1 cellular context compared by ENCODE assay signal in genomic region chr6:30883743-30884520, GRCh38.
TF ChIP-seq lines count a peak whose summit lies in the region.

Gene DDR1, plus strand, starts transcription at chr6:30884519. Its CDS starts 4,211 bp downstream, at chr6:30888730.

TF ChIP-seq in HEK293, 187 proteins besides CTCF, POLR2A, EP300 and RAD21 (continued from another document and continues in another):
- TF ChIP-seq ZNF704 (tag by site-specific recombination; IDR thresholded peaks at IDR 0.05) (no peak), ZNF623 (tag by site-specific recombination; IDR thresholded peaks at IDR 0.05) (no peak), KLF16 (tag by site-specific recombination; IDR thresholded peaks at IDR 0.05) (no peak), RBAK (tag by site-specific recombination; IDR thresholded peaks at IDR 0.05) (no peak), ZXDB (tag by site-specific recombination; IDR thresholded peaks at IDR 0.05) (no peak), ZBTB7A (tag by site-specific recombination; IDR thresholded peaks at IDR 0.05; ENCODE audit: low read depth) (no peak), ZNF561 (tag by site-specific recombination; IDR thresholded peaks at IDR 0.05; ENCODE audit: borderline replicate concordance) (no peak), EGR2 (tag by site-specific recombination; IDR thresholded peaks at IDR 0.05; ENCODE audit: low read depth) (peak; percentile 73), MEIS1 (CRISPR knock-in tag; IDR thresholded peaks at IDR 0.05; ENCODE audit: borderline replicate concordance) (no peak), SALL2 (tag by site-specific recombination; IDR thresholded peaks at IDR 0.05; ENCODE audit: borderline replicate concordance) (no peak), KLF9 (tag by site-specific recombination; IDR thresholded peaks at IDR 0.05; ENCODE audit: low read depth) (peak; percentile 46), ZNF157 (tag by site-specific recombination; IDR thresholded peaks at IDR 0.05) (no peak), ZNF175 (tag by site-specific recombination; IDR thresholded peaks at IDR 0.05) (no peak), ZNF311 (tag by site-specific recombination; IDR thresholded peaks at IDR 0.05; ENCODE audit: borderline replicate concordance) (no peak), ZNF16 (tag by site-specific recombination; IDR thresholded peaks at IDR 0.05; ENCODE audit: low read depth) (no peak), ZNF776 (tag by site-specific recombination; IDR thresholded peaks at IDR 0.05; ENCODE audit: borderline replicate concordance) (no peak), OVOL3 (tag by site-specific recombination; IDR thresholded peaks at IDR 0.05) (no peak), HOXC10 (CRISPR knock-in tag; IDR thresholded peaks at IDR 0.05) (no peak), SETDB1 (IDR thresholded peaks at IDR 0.05; ENCODE audit: insufficient read length, low read length) (no peak), ZNF701 (tag by site-specific recombination; IDR thresholded peaks at IDR 0.05) (no peak), KLF10 (tag by site-specific recombination; IDR thresholded peaks at IDR 0.05) (no peak), ZBTB20 (tag by site-specific recombination; IDR thresholded peaks at IDR 0.05) (no peak), MZF1 (tag by site-specific recombination; IDR thresholded peaks at IDR 0.05; ENCODE audit: borderline replicate concordance) (no peak), ZEB2 (tag by site-specific recombination; IDR thresholded peaks at IDR 0.05) (no peak), ZNF362 (tag by site-specific recombination; IDR thresholded peaks at IDR 0.05) (no peak), HOXA7 (CRISPR knock-in tag; IDR thresholded peaks at IDR 0.05; ENCODE audit: borderline replicate concordance) (no peak), ZBTB44 (tag by site-specific recombination; IDR thresholded peaks at IDR 0.05) (no peak), ZNF169 (tag by site-specific recombination; IDR thresholded peaks at IDR 0.05) (no peak), KLF7 (tag by site-specific recombination; IDR thresholded peaks at IDR 0.05; ENCODE audit: borderline replicate concordance) (no peak), TSHZ1 (tag by site-specific recombination; IDR thresholded peaks at IDR 0.05; ENCODE audit: borderline replicate concordance) (no peak), ZNF10 (tag by site-specific recombination; IDR thresholded peaks at IDR 0.05) (no peak), ZNF707 (tag by site-specific recombination; IDR thresholded peaks at IDR 0.05) (no peak), ZNF610 (tag by site-specific recombination; IDR thresholded peaks at IDR 0.05; ENCODE audit: borderline replicate concordance) (no peak), FEZF1 (tag by site-specific recombination; IDR thresholded peaks at IDR 0.05) (no peak), ZSCAN4 (tag by site-specific recombination; IDR thresholded peaks at IDR 0.05) (no peak), ZNF843 (tag by site-specific recombination; IDR thresholded peaks at IDR 0.05) (no peak)
- TF ChIP-seq, protein P1, sequence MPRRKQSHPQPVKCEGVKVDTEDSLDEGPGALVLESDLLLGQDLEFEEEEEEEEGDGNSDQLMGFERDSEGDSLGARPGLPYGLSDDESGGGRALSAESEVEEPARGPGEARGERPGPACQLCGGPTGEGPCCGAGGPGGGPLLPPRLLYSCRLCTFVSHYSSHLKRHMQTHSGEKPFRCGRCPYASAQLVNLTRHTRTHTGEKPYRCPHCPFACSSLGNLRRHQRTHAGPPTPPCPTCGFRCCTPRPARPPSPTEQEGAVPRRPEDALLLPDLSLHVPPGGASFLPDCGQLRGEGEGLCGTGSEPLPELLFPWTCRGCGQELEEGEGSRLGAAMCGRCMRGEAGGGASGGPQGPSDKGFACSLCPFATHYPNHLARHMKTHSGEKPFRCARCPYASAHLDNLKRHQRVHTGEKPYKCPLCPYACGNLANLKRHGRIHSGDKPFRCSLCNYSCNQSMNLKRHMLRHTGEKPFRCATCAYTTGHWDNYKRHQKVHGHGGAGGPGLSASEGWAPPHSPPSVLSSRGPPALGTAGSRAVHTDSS (tag by site-specific recombination; IDR thresholded peaks at IDR 0.05), result no peak
- TF ChIP-seq, protein P2, sequence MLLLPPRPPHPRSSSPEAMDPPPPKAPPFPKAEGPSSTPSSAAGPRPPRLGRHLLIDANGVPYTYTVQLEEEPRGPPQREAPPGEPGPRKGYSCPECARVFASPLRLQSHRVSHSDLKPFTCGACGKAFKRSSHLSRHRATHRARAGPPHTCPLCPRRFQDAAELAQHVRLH (tag by site-specific recombination; IDR thresholded peaks at IDR 0.05), result no peak
- TF ChIP-seq, protein P3, sequence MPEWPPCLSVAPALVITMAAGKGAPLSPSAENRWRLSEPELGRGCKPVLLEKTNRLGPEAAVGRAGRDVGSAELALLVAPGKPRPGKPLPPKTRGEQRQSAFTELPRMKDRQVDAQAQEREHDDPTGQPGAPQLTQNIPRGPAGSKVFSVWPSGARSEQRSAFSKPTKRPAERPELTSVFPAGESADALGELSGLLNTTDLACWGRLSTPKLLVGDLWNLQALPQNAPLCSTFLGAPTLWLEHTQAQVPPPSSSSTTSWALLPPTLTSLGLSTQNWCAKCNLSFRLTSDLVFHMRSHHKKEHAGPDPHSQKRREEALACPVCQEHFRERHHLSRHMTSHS (tag by site-specific recombination; IDR thresholded peaks at IDR 0.05), result no peak
- TF ChIP-seq, protein P4, sequence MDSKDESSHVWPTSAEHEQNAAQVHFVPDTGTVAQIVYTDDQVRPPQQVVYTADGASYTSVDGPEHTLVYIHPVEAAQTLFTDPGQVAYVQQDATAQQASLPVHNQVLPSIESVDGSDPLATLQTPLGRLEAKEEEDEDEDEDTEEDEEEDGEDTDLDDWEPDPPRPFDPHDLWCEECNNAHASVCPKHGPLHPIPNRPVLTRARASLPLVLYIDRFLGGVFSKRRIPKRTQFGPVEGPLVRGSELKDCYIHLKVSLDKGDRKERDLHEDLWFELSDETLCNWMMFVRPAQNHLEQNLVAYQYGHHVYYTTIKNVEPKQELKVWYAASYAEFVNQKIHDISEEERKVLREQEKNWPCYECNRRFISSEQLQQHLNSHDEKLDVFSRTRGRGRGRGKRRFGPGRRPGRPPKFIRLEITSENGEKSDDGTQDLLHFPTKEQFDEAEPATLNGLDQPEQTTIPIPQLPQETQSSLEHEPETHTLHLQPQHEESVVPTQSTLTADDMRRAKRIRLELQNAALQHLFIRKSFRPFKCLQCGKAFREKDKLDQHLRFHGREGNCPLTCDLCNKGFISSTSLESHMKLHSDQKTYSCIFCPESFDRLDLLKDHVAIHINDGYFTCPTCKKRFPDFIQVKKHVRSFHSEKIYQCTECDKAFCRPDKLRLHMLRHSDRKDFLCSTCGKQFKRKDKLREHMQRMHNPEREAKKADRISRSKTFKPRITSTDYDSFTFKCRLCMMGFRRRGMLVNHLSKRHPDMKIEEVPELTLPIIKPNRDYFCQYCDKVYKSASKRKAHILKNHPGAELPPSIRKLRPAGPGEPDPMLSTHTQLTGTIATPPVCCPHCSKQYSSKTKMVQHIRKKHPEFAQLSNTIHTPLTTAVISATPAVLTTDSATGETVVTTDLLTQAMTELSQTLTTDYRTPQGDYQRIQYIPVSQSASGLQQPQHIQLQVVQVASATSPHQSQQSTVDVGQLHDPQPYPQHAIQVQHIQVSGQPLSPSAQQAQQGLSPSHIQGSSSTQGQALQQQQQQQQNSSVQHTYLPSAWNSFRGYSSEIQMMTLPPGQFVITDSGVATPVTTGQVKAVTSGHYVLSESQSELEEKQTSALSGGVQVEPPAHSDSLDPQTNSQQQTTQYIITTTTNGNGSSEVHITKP (tag by site-specific recombination; IDR thresholded peaks at IDR 0.05), result peak; percentile 76
- TF ChIP-seq, protein P5, sequence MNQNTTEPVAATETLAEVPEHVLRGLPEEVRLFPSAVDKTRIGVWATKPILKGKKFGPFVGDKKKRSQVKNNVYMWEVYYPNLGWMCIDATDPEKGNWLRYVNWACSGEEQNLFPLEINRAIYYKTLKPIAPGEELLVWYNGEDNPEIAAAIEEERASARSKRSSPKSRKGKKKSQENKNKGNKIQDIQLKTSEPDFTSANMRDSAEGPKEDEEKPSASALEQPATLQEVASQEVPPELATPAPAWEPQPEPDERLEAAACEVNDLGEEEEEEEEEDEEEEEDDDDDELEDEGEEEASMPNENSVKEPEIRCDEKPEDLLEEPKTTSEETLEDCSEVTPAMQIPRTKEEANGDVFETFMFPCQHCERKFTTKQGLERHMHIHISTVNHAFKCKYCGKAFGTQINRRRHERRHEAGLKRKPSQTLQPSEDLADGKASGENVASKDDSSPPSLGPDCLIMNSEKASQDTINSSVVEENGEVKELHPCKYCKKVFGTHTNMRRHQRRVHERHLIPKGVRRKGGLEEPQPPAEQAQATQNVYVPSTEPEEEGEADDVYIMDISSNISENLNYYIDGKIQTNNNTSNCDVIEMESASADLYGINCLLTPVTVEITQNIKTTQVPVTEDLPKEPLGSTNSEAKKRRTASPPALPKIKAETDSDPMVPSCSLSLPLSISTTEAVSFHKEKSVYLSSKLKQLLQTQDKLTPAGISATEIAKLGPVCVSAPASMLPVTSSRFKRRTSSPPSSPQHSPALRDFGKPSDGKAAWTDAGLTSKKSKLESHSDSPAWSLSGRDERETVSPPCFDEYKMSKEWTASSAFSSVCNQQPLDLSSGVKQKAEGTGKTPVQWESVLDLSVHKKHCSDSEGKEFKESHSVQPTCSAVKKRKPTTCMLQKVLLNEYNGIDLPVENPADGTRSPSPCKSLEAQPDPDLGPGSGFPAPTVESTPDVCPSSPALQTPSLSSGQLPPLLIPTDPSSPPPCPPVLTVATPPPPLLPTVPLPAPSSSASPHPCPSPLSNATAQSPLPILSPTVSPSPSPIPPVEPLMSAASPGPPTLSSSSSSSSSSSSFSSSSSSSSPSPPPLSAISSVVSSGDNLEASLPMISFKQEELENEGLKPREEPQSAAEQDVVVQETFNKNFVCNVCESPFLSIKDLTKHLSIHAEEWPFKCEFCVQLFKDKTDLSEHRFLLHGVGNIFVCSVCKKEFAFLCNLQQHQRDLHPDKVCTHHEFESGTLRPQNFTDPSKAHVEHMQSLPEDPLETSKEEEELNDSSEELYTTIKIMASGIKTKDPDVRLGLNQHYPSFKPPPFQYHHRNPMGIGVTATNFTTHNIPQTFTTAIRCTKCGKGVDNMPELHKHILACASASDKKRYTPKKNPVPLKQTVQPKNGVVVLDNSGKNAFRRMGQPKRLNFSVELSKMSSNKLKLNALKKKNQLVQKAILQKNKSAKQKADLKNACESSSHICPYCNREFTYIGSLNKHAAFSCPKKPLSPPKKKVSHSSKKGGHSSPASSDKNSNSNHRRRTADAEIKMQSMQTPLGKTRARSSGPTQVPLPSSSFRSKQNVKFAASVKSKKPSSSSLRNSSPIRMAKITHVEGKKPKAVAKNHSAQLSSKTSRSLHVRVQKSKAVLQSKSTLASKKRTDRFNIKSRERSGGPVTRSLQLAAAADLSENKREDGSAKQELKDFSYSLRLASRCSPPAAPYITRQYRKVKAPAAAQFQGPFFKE (tag by site-specific recombination; IDR thresholded peaks at IDR 0.05; ENCODE audit: borderline replicate concordance), result no peak
